Comparison of ENCODE assay signal across 8 cellular contexts in the genomic region with DNA sequence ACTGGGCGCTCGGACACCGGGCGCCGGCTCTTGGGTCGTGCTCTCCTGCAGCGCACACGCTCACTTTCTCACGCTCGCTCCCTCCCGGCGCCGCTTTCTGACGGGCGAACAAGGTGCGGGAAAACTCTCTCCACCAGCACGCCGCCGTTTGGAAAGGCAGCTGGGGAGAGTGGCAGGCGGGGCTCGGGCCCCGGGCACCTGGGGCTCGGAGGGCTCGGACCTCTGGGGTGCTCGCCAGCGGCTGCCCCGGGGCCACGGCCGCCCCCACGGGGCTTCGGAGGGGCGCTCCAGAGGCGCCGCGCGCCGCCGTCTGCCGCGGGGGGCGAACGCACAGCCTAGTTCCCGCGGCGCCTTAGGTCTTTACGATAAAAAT. TPM values are rescaled to one million over a fixed set of nuclear protein-coding genes. Genes with fewer than 3 reads are reported as not detected.
A peak's percentile ranks its signal among the peaks of the same experiment; 100 is the strongest.
DNase-seq lines count a peak whose midpoint lies in the region; ATAC-seq, FAIRE-seq and TF ChIP-seq lines count a peak whose summit lies in the region.

No MANE protein-coding gene starts in this region.

- H3K36me3 Mint-ChIP-seq in activated CD4-positive, alpha-beta T cell treated with anti-CD3 and anti-CD28 coated beads, Interleukin-2, amount 10 ng/mL, durations not matched to agents 24 days and 14 days (ENCODE audit: low read depth) = peaks cover 23% of the 10 kb centered on the region
- H3K36me3 Mint-ChIP-seq in activated T-helper 17 cell treated with anti-CD3 and anti-CD28 coated beads, Interleukin-2, amount 50 U/mL, for 72 hours (ENCODE audit: low read depth) = peaks cover 49% of the 10 kb centered on the region
- H3K36me3 Mint-ChIP-seq in stimulated activated naive CD8-positive, alpha-beta T cell treated with anti-CD3 and anti-CD28 coated beads, Interleukin-15, Interleukin-2, amounts not matched to agents 100 ng/mL and 50 ng/mL, for 24 hours (ENCODE audit: low read depth) = peaks cover 28% of the 10 kb centered on the region

- intact Hi-C loops in activated CD4-positive, alpha-beta T cell treated with anti-CD3 and anti-CD28 coated beads, Interleukin-2, amount 10 ng/mL, durations not matched to agents 24 days and 14 days (cut with micrococcal nuclease) = loop anchor here (1.0 to 10.0 kb wide), 4 partner anchors 20 to 423 kb away; a partner anchor contains a TSS

- H3K27ac Mint-ChIP-seq in activated CD4-positive, alpha-beta T cell treated with anti-CD3 and anti-CD28 coated beads, Interleukin-2, amount 10 ng/mL, durations not matched to agents 24 days and 14 days = peak overlapping the region; percentile 79
- H3K27ac Mint-ChIP-seq in activated T-helper 17 cell treated with anti-CD3 and anti-CD28 coated beads, Interleukin-2, amount 50 U/mL, for 72 hours = peak overlapping the region; percentile 97
- peak overlapping the region; percentile 76 for H3K27ac Mint-ChIP-seq in stimulated activated naive CD8-positive, alpha-beta T cell treated with anti-CD3 and anti-CD28 coated beads, Interleukin-15, Interleukin-2, amounts not matched to agents 100 ng/mL and 50 ng/mL, for 24 hours

- H3K9me3 ChIP-seq in iPS DF 6.9 (ENCODE audit: control insufficient read depth, insufficient read depth, low read length) = no peaks in the 10 kb centered on the region

- H3K4me3 Mint-ChIP-seq in activated CD4-positive, alpha-beta T cell treated with anti-CD3 and anti-CD28 coated beads, Interleukin-2, amount 10 ng/mL, durations not matched to agents 24 days and 14 days = peak overlapping the region; percentile 90
- peak overlapping the region; percentile 95 for H3K4me3 Mint-ChIP-seq in activated T-helper 17 cell treated with anti-CD3 and anti-CD28 coated beads, Interleukin-2, amount 50 U/mL, for 72 hours
- H3K4me3 Mint-ChIP-seq in stimulated activated naive CD8-positive, alpha-beta T cell treated with anti-CD3 and anti-CD28 coated beads, Interleukin-15, Interleukin-2, amounts not matched to agents 100 ng/mL and 50 ng/mL, for 24 hours = peak overlapping the region; percentile 92

- no peak overlapping the region for H3K27ac ChIP-seq in iPS DF 6.9 (ENCODE audit: low read length)

- WGBS in iPS DF 6.9 (ENCODE audit: insufficient coverage, insufficient read length) = no CpG with 5 or more reads among the region's 46 CpGs

- peaks cover 4% of the 10 kb centered on the region for H3K27me3 Mint-ChIP-seq in activated CD4-positive, alpha-beta T cell treated with anti-CD3 and anti-CD28 coated beads, Interleukin-2, amount 10 ng/mL, durations not matched to agents 24 days and 14 days
- H3K27me3 Mint-ChIP-seq in activated T-helper 17 cell treated with anti-CD3 and anti-CD28 coated beads, Interleukin-2, amount 50 U/mL, for 72 hours = no peaks in the 10 kb centered on the region
- no peaks in the 10 kb centered on the region for H3K27me3 Mint-ChIP-seq in stimulated activated naive CD8-positive, alpha-beta T cell treated with anti-CD3 and anti-CD28 coated beads, Interleukin-15, Interleukin-2, amounts not matched to agents 100 ng/mL and 50 ng/mL, for 24 hours

- no peak for FAIRE-seq in GM12891 (lab: Jason Lieb, UNC)

- no peak for DNase-seq in activated CD4-positive, alpha-beta T cell treated with anti-CD3 and anti-CD28 coated beads, Interleukin-2, amount 10 ng/mL, durations not matched to agents 24 days and 14 days
- DNase-seq in activated CD4-positive, alpha-beta T cell treated with anti-CD3 and anti-CD28 coated beads, Interleukin-2, amount 50 U/mL, for 1 hour = no peak
- DNase-seq in iPS DF 6.9 (ENCODE audit: low read depth, low spot score) (no peak), GM12891 (ENCODE audit: insufficient read length, low spot score) (no peak), NCI-H2171 (lab: John Stamatoyannopoulos, UW) (no peak)

- no peaks in the 10 kb centered on the region for H3K36me3 ChIP-seq in iPS DF 6.9 (ENCODE audit: control insufficient read depth, insufficient read depth, low read length)

- ATAC-seq in HG03045 (IDR thresholded peaks at IDR 0.05; ENCODE audit: unreplicated experiment) = peak; percentile 23
- ATAC-seq in activated T-helper 17 cell treated with anti-CD3 and anti-CD28 coated beads, Interleukin-2, amount 50 U/mL, for 72 hours (replicated peaks) = no peak

- peak overlapping the region; percentile 77 for H3K4me3 ChIP-seq in iPS DF 6.9 (ENCODE audit: low read length)

- H3K9me3 Mint-ChIP-seq in activated CD4-positive, alpha-beta T cell treated with anti-CD3 and anti-CD28 coated beads, Interleukin-2, amount 10 ng/mL, durations not matched to agents 24 days and 14 days = no peaks in the 10 kb centered on the region
- no peaks in the 10 kb centered on the region for H3K9me3 Mint-ChIP-seq in activated T-helper 17 cell treated with anti-CD3 and anti-CD28 coated beads, Interleukin-2, amount 50 U/mL, for 72 hours
- H3K9me3 Mint-ChIP-seq in stimulated activated naive CD8-positive, alpha-beta T cell treated with anti-CD3 and anti-CD28 coated beads, Interleukin-15, Interleukin-2, amounts not matched to agents 100 ng/mL and 50 ng/mL, for 24 hours = no peaks in the 10 kb centered on the region

- peaks cover 2% of the 10 kb centered on the region; the same call in 1 of the 2 replicates for H3K4me1 ChIP-seq in iPS DF 6.9 (ENCODE audit: control insufficient read depth, insufficient read depth, low read length)

- peaks cover 39% of the 10 kb centered on the region for H3K4me1 Mint-ChIP-seq in activated CD4-positive, alpha-beta T cell treated with anti-CD3 and anti-CD28 coated beads, Interleukin-2, amount 10 ng/mL, durations not matched to agents 24 days and 14 days
- peaks cover 34% of the 10 kb centered on the region for H3K4me1 Mint-ChIP-seq in activated T-helper 17 cell treated with anti-CD3 and anti-CD28 coated beads, Interleukin-2, amount 50 U/mL, for 72 hours
- peaks cover 72% of the 10 kb centered on the region for H3K4me1 Mint-ChIP-seq in stimulated activated naive CD8-positive, alpha-beta T cell treated with anti-CD3 and anti-CD28 coated beads, Interleukin-15, Interleukin-2, amounts not matched to agents 100 ng/mL and 50 ng/mL, for 24 hours (ENCODE audit: low read depth)

- H3K27me3 ChIP-seq in iPS DF 6.9 (ENCODE audit: control insufficient read depth, insufficient read depth, low read length) = no peaks in the 10 kb centered on the region

- no peak for TF ChIP-seq POLR2A in GM12891 (IDR thresholded peaks at IDR 0.05; ENCODE audit: low read depth, low read length)

TF ChIP-seq in GM12891, 5 proteins besides CTCF, POLR2A, EP300 and RAD21:
- TF ChIP-seq POLR2AphosphoS5 (IDR thresholded peaks at IDR 0.05; ENCODE audit: low read depth, low read length) = no peak
- TF ChIP-seq PAX5 (IDR thresholded peaks at IDR 0.05; ENCODE audit: insufficient read depth, low read length, severe bottlenecking) = no peak
- TF ChIP-seq TAF1 (IDR thresholded peaks at IDR 0.05; ENCODE audit: low read depth, low read length) = no peak
- TF ChIP-seq POU2F2 (IDR thresholded peaks at IDR 0.05; ENCODE audit: low read depth, low read length) = no peak
- no peak for TF ChIP-seq SPI1 (IDR thresholded peaks at IDR 0.05; ENCODE audit: low read depth, low read length)

RNA-seq across cellular contexts. Expression of a gene that starts 0.4 kb away (rescaled TPM):
- 32.3 and 34.3 TPM in 2 replicates for total RNA-seq in activated CD4-positive, alpha-beta T cell treated with anti-CD3 and anti-CD28 coated beads, Interleukin-2, amount 10 ng/mL, durations not matched to agents 24 days and 14 days
- 10 to 100 TPM; 36.3 to 40.4 TPM for total RNA-seq in activated T-helper 17 cell treated with anti-CD3 and anti-CD28 coated beads, Interleukin-2, amount 50 U/mL, for 72 hours
- 27.3 TPM for polyA plus RNA-seq in GM12891 (2012; ENCODE audit: low read depth, missing spikeins)
